ENCODE assay signal across 9 cellular contexts in the genomic region with DNA sequence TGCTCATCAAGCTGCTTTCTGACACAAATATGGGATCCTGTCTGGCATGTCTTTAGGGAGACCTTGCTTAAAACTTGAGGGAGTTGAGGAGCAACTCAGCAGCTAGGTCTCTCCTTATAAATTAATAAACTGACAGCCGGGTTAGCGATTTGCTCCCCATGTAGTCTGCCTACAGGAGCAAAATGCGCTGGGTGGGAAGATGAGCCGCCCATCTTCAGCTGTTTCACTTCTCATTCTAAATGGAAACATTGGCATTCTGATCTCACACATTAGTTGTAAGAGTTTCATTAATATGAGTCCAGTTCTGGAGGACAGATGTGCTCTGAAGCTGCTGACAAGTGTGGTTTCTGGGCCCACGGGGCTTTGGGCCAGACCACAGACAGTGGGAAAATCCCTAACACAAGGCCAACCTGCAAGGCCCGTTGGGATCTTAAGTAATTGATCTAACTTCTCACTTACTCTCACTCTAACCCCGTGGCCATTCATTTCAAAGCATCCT.
DNase-seq lines count a peak whose midpoint lies in the region; ATAC-seq, FAIRE-seq and TF ChIP-seq lines count a peak whose summit lies in the region.
"Had no signal": no experiment of that assay in that cellular context is flagged by ENCODE, and none has a peak within 500 bp of the region (broad histone marks: within the 10 kb centered on the region; RNA-seq: fewer than 3 reads in every experiment).

No MANE protein-coding gene starts in this region.

- H3K36me3 ChIP-seq in esophagus squamous epithelium: no peaks in the 10 kb centered on the region
- no peaks in the 10 kb centered on the region for H3K36me3 ChIP-seq in left lung

- DNase-seq in GM18507 (ENCODE audit: extremely low spot score, insufficient read length, low read depth) (no peak), iris pigment epithelial cell (ENCODE audit: low read depth) (peak; percentile 37), activated T-cell treated with anti-CD3 and anti-CD28 coated beads for 4 hours (no peak), esophagus squamous epithelium (lab: John Stamatoyannopoulos, UW) (no peak), left lung (no peak), NCI-H1105 treated with DMSO at 0.1 percent for 48 hours (lab: John Stamatoyannopoulos, UW) (no peak)
- DNase-seq: activated CD4-positive, alpha-beta memory T cell treated with anti-CD3 and anti-CD28 coated beads, Interleukin-2, amount 10 ng/mL, durations not matched to agents 7 days and 5 days had no signal

- no peaks in the 10 kb centered on the region for H3K4me1 ChIP-seq in esophagus squamous epithelium
- peaks cover 0 to 8% of the 10 kb centered on the region in 2 donors for H3K4me1 ChIP-seq in left lung

- H3K4me3 ChIP-seq in esophagus squamous epithelium: no peak overlapping the region
- H3K4me3 ChIP-seq in left lung: no peak overlapping the region

- TF ChIP-seq CTCF in esophagus squamous epithelium (IDR thresholded peaks at IDR 0.05) (no peak), left lung (IDR thresholded peaks at IDR 0.05) (no peak)

- H3K9me3 ChIP-seq in esophagus squamous epithelium (no peaks in the 10 kb centered on the region), left lung (no peaks in the 10 kb centered on the region)

- intact Hi-C loops in esophagus squamous epithelium (cut with DNase I) (no loop called here), left lung (cut with DNase I) (no loop called here)

- H3K27me3 ChIP-seq in esophagus squamous epithelium (no peaks in the 10 kb centered on the region), left lung (no peaks in the 10 kb centered on the region)

- peak; percentile 70 for ATAC-seq in GM21526 (IDR thresholded peaks at IDR 0.05; ENCODE audit: low FRiP score, unreplicated experiment)
- peak; percentile 84 for ATAC-seq in HG03457 (IDR thresholded peaks at IDR 0.05; ENCODE audit: unreplicated experiment)
- ATAC-seq in left lung: no peak

- H3K27ac ChIP-seq in esophagus squamous epithelium: peak overlapping the region in 2 of 4 donors; percentile 6 to 16
- peak overlapping the region in 1 of 2 donors; percentile 10 for H3K27ac ChIP-seq in left lung

- TF ChIP-seq POLR2A in esophagus squamous epithelium (IDR thresholded peaks at IDR 0.05): no peak

- WGBS in esophagus squamous epithelium, 2 donors: 65 to 66% methylated on average over 7 of the region's 7 CpGs

- FAIRE-seq in GM18507 (lab: Jason Lieb, UNC): peak; percentile 98
